In the genomic region with DNA sequence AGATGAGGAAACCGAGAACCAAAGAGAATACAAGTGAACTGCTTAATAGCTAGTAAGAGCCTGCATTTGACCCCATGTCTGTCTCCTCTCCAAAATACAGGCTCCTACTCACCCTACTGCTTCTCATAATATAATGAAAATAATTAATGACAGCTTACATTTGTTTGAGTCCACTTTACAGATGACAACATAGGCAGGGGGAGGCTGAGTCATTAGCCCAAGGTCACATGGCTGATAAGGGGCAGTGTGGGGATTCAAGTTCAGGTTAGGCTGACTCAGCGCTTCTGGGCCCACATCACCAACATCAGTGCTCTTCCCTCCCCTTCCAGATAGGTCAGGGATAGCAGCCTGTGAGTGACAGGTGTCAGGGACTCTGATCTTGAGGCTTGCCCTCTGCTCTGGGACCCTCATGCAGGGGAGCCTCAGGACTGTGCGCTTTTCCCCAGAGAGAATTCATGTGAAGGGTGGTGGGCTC, we compare ENCODE assay signal across 20 cellular contexts. TPM values are rescaled to one million over a fixed set of nuclear protein-coding genes. Genes with fewer than 3 reads are reported as not detected.
DNase-seq lines count a peak whose midpoint lies in the region; ATAC-seq and TF ChIP-seq lines count a peak whose summit lies in the region.
"Had no signal": no experiment of that assay in that cellular context is flagged by ENCODE, and none has a peak within 500 bp of the region (broad histone marks: within the 10 kb centered on the region; RNA-seq: fewer than 3 reads in every experiment).

No MANE protein-coding gene starts in this region.

- H3K9me3 Mint-ChIP-seq in activated naive CD4-positive, alpha-beta T cell treated with anti-CD3 and anti-CD28 coated beads, Interleukin-2, amount 50 U/mL, for 24 hours = no peaks in the 10 kb centered on the region
- H3K9me3 Mint-ChIP-seq: activated B cell treated with CpG ODN at 0.5 μM for 24 hours; activated T-helper 1 cell treated with anti-CD3 and anti-CD28 coated beads, Interleukin-12 subunit alpha, Interleukin-12 subunit beta, Interleukin-2, Interleukin-4 antibody, amounts not matched to agents 30 ng/mL and 10 ng/mL and 1 ng/mL, durations not matched to agents 14 hours and 24 hours and 36 hours; brain had no signal

- H3K27me3 ChIP-seq in SJCRH30 (no peaks in the 10 kb centered on the region), colonic mucosa (no peaks in the 10 kb centered on the region), suprapubic skin (no peaks in the 10 kb centered on the region)
- H3K27me3 ChIP-seq: upper lobe of right lung had no signal

- H3K27ac ChIP-seq in SJCRH30 = peak overlapping the region; percentile 85
- no peak overlapping the region for H3K27ac ChIP-seq in colonic mucosa
- no peak overlapping the region for H3K27ac ChIP-seq in suprapubic skin
- H3K27ac ChIP-seq: upper lobe of right lung had no signal

- intact Hi-C loops in colonic mucosa (cut with DNase I) = no loop called here

- ATAC-seq in GM21576 (IDR thresholded peaks at IDR 0.05; ENCODE audit: unreplicated experiment) (no peak), GM19023 (IDR thresholded peaks at IDR 0.05; ENCODE audit: unreplicated experiment) (no peak)
- ATAC-seq: mucosa of descending colon, upper lobe of right lung had no signal

- H3K4me3 ChIP-seq in SJCRH30 = no peak overlapping the region
- no peak overlapping the region for H3K4me3 ChIP-seq in fibroblast of pulmonary artery (replicated peaks; ENCODE audit: low read depth, low read length)
- no peak overlapping the region for H3K4me3 ChIP-seq in colonic mucosa
- H3K4me3 ChIP-seq in suprapubic skin = no peak overlapping the region
- H3K4me3 ChIP-seq: mucosa of descending colon, upper lobe of right lung had no signal

- H3K9me3 ChIP-seq in SJCRH30 (replicated peaks) = no peaks in the 10 kb centered on the region
- no peaks in the 10 kb centered on the region for H3K9me3 ChIP-seq in colonic mucosa
- no peaks in the 10 kb centered on the region for H3K9me3 ChIP-seq in suprapubic skin
- H3K9me3 ChIP-seq: mucosa of descending colon, upper lobe of right lung had no signal

- no peak overlapping the region for H3K4me3 Mint-ChIP-seq in activated naive CD4-positive, alpha-beta T cell treated with anti-CD3 and anti-CD28 coated beads, Interleukin-2, amount 50 U/mL, for 24 hours
- H3K4me3 Mint-ChIP-seq: activated B cell treated with CpG ODN at 0.5 μM for 24 hours; activated T-helper 1 cell treated with anti-CD3 and anti-CD28 coated beads, Interleukin-12 subunit alpha, Interleukin-12 subunit beta, Interleukin-2, Interleukin-4 antibody, amounts not matched to agents 30 ng/mL and 10 ng/mL and 1 ng/mL, durations not matched to agents 14 hours and 24 hours and 36 hours; B cell; brain had no signal

- WGBS in suprapubic skin = 98% methylated on average over 3 of the region's 3 CpGs

- H3K4me1 ChIP-seq in SJCRH30 (peaks cover 50% of the 10 kb centered on the region), colonic mucosa (no peaks in the 10 kb centered on the region), suprapubic skin (peaks cover 8% of the 10 kb centered on the region)

- TF ChIP-seq EP300 in suprapubic skin (IDR thresholded peaks at IDR 0.05) = no peak

- peaks cover 57% of the 10 kb centered on the region for H3K4me1 Mint-ChIP-seq in activated naive CD4-positive, alpha-beta T cell treated with anti-CD3 and anti-CD28 coated beads, Interleukin-2, amount 50 U/mL, for 24 hours

- DNase-seq in activated naive CD4-positive, alpha-beta T cell treated with anti-CD3 and anti-CD28 coated beads, Interleukin-2, amount 50 U/mL, for 16 hours = no peak
- DNase-seq in SJCRH30 (no peak), fibroblast of pulmonary artery (ENCODE audit: low read depth) (peak; percentile 54), colonic mucosa (no peak), suprapubic skin (ENCODE audit: low spot score in 2 of 2) (no peak)
- DNase-seq: activated B cell treated with CpG ODN at 0.5 μM for 24 hours; effector memory CD4-positive, alpha-beta T cell; Kasumi-1; mucosa of descending colon; NCI-H1930; NCI-H748 treated with DMSO at 0.1 percent for 48 hours; SHP77 treated with DMSO at 0.1 percent for 48 hours; stimulated activated CD4-positive, alpha-beta T cell treated with anti-CD3 and anti-CD28 coated beads, Interleukin-1b, Interleukin-23, amount 100 ng/mL, for 48 hours; upper lobe of right lung had no signal

- TF ChIP-seq POLR2A in suprapubic skin (IDR thresholded peaks at IDR 0.05) = no peak

- peak overlapping the region; percentile 4 for H3K27ac Mint-ChIP-seq in activated naive CD4-positive, alpha-beta T cell treated with anti-CD3 and anti-CD28 coated beads, Interleukin-2, amount 50 U/mL, for 24 hours
- H3K27ac Mint-ChIP-seq: activated B cell treated with CpG ODN at 0.5 μM for 24 hours; activated T-helper 1 cell treated with anti-CD3 and anti-CD28 coated beads, Interleukin-12 subunit alpha, Interleukin-12 subunit beta, Interleukin-2, Interleukin-4 antibody, amounts not matched to agents 30 ng/mL and 10 ng/mL and 1 ng/mL, durations not matched to agents 14 hours and 24 hours and 36 hours; B cell had no signal

- no peaks in the 10 kb centered on the region for H3K36me3 Mint-ChIP-seq in activated naive CD4-positive, alpha-beta T cell treated with anti-CD3 and anti-CD28 coated beads, Interleukin-2, amount 50 U/mL, for 24 hours

- TF ChIP-seq CTCF in fibroblast of pulmonary artery (IDR thresholded peaks at IDR 0.05; ENCODE audit: low read length, missing control alignments) (no peak), colonic mucosa (IDR thresholded peaks at IDR 0.05) (no peak), suprapubic skin (IDR thresholded peaks at IDR 0.05) (no peak)

- H3K9ac ChIP-seq in colonic mucosa (ENCODE audit: low read depth in 2 of 2, low read length in 2 of 2) = no peak overlapping the region

- H3K27me3 Mint-ChIP-seq in activated naive CD4-positive, alpha-beta T cell treated with anti-CD3 and anti-CD28 coated beads, Interleukin-2, amount 50 U/mL, for 24 hours = no peaks in the 10 kb centered on the region
- H3K27me3 Mint-ChIP-seq: B cell, brain had no signal

- H3K36me3 ChIP-seq in SJCRH30 (peaks cover 3% of the 10 kb centered on the region; the same call in 1 of the 2 replicates), colonic mucosa (no peaks in the 10 kb centered on the region), suprapubic skin (no peaks in the 10 kb centered on the region)
- H3K36me3 ChIP-seq: upper lobe of right lung had no signal

RNA-seq across cellular contexts. Expression of a gene that starts 16.2 kb away (rescaled TPM):
- 8.4 and 8.8 TPM in 2 replicates for total RNA-seq in SJCRH30 (2014; rRNA removed; shearing (Covaris generic))
- total RNA-seq in colonic mucosa = 10 to 100 TPM; 10.2 to 21.4 TPM
- total RNA-seq in suprapubic skin = 1 to 10 TPM; 2.1 to 3.7 (median 3.2) TPM
